Comparison of ENCODE assay signal across 22 cellular contexts in the genomic region with DNA sequence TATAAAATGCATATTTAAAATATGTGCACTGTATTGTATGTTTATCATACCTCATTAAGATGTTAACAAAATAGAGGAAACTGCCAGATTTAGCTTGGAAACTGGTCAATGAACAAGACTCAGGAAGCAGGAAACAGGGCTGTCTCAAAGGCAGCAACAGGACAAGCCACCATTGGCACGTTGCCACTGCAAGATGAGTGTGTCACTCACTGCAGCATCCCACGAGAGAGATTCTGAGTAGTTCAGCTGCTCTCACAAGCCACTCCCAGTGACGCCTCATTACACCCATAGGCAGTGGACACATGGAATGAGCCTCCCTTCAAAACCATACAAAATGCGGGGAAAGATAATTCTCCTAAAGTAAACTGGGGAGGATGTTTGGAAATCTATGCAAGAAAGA.
DNase-seq lines count a peak whose midpoint lies in the region; ATAC-seq and TF ChIP-seq lines count a peak whose summit lies in the region.
"Had no signal": no experiment of that assay in that cellular context is flagged by ENCODE, and none has a peak within 500 bp of the region (broad histone marks: within the 10 kb centered on the region; RNA-seq: fewer than 3 reads in every experiment).

No MANE protein-coding gene starts in this region.

- CTCF ChIA-PET in OCI-LY7 (lab: Charles Lee; ENCODE audit: unreplicated experiment), result no interaction called here

- TF ChIP-seq CTCF in OCI-LY7 (conservative IDR thresholded peaks at IDR 0.05; ENCODE audit: low read length) (no peak), kidney epithelial cell (IDR thresholded peaks at IDR 0.05; ENCODE audit: insufficient read depth, low read length, poor library complexity, severe bottlenecking) (no peak), chondrocyte (IDR thresholded peaks at IDR 0.05) (no peak)

- no peaks in the 10 kb centered on the region for H3K36me3 ChIP-seq in MG63
- H3K36me3 ChIP-seq in OCI-LY7 (ENCODE audit: insufficient read depth, low read length), result no peaks in the 10 kb centered on the region; the same call in 1 of the 2 replicates
- H3K36me3 ChIP-seq in kidney epithelial cell (ENCODE audit: control insufficient read depth, insufficient read depth, low read length), result no peaks in the 10 kb centered on the region
- H3K36me3 ChIP-seq: BE2C, breast epithelium, left ventricle myocardium inferior, tibial artery had no signal

- peaks cover 18% of the 10 kb centered on the region for H3K9me3 Mint-ChIP-seq in chondrocyte (ENCODE audit: low read depth)
- H3K9me3 Mint-ChIP-seq: H9 had no signal

- DNase-seq in Daoy (ENCODE audit: low read depth), result peak; percentile 72
- DNase-seq in MG63, result peak; percentile 59
- DNase-seq in OCI-LY7 (ENCODE audit: low spot score), result peak; percentile 53
- peak; percentile 31 for DNase-seq in kidney epithelial cell (ENCODE audit: low read depth)
- DNase-seq in chondrocyte (ENCODE audit: low spot score), result no peak
- no peak for DNase-seq in nucleus accumbens (lab: John Stamatoyannopoulos, UW)
- DNase-seq: activated CD4-positive, alpha-beta T cell treated with anti-CD3 and anti-CD28 coated beads for 1 hour; BE2C; H9; left ventricle myocardium inferior; NCI-H1092 treated with DMSO at 0.1 percent for 48 hours; NCI-H2227 treated with DMSO at 0.1 percent for 48 hours; stimulated activated CD4-positive, alpha-beta T cell treated with anti-CD3 and anti-CD28 coated beads, Interleukin-15, amount 100 ng/mL, for 24 hours; stimulated activated naive B cell treated with anti-CD40 and anti-IgM and Interleukin-4, amounts not matched to agents 10 μg/mL and 1 μg/mL and 100 μg/mL, for 72 hours; T-helper 9 cell; tibial artery had no signal

- peak overlapping the region; percentile 93 for H3K27ac ChIP-seq in OCI-LY7 (ENCODE audit: low read depth, low read length, poor library complexity, severe bottlenecking)
- H3K27ac ChIP-seq: breast epithelium, left ventricle myocardium inferior, SK-N-MC, tibial artery had no signal

- H3K79me2 ChIP-seq in OCI-LY7 (ENCODE audit: insufficient read depth, low read depth, low read length), result no peaks in the 10 kb centered on the region

- no peak overlapping the region for H3K27ac Mint-ChIP-seq in chondrocyte (ENCODE audit: unreplicated experiment)
- H3K27ac Mint-ChIP-seq: dendritic cell treated with granulocyte-macrophage colony-stimulating factor and Interleukin-4, amounts not matched to agents 40 ng/mL and 50 ng/mL, for 4 days; H9; stimulated activated naive B cell treated with anti-CD40 and anti-IgM and Interleukin-4, amounts not matched to agents 10 μg/mL and 1 μg/mL and 100 μg/mL, for 72 hours had no signal

- H3K9me2 ChIP-seq in OCI-LY7 (ENCODE audit: insufficient read depth, low read length), result no peaks in the 10 kb centered on the region

- H3K4me3 Mint-ChIP-seq in chondrocyte (ENCODE audit: unreplicated experiment), result no peak overlapping the region
- H3K4me3 Mint-ChIP-seq: dendritic cell treated with granulocyte-macrophage colony-stimulating factor and Interleukin-4, amounts not matched to agents 40 ng/mL and 50 ng/mL, for 4 days; H9; stimulated activated naive B cell treated with anti-CD40 and anti-IgM and Interleukin-4, amounts not matched to agents 10 μg/mL and 1 μg/mL and 100 μg/mL, for 72 hours had no signal

- peak overlapping the region; percentile 42 for H3K4me2 ChIP-seq in OCI-LY7 (ENCODE audit: low read length)

- no peaks in the 10 kb centered on the region for H3K27me3 ChIP-seq in MG63
- no peaks in the 10 kb centered on the region for H3K27me3 ChIP-seq in kidney epithelial cell (ENCODE audit: control insufficient read depth, insufficient read depth, low read length)
- H3K27me3 ChIP-seq: BE2C, breast epithelium, tibial artery had no signal

- peak overlapping the region; percentile 94 for H2AFZ ChIP-seq in OCI-LY7 (ENCODE audit: low read length)

- intact Hi-C loops in OCI-LY7 (cut with micrococcal nuclease; ENCODE audit: unreplicated experiment), result loop anchor here (10.0 kb wide), 1 partner anchor 388 kb away; no protein-coding TSS in a partner anchor

- BruUV-seq in OCI-LY7 (replicated peaks; lab: Mats Ljungman, UMichigan), result no TSS peak

- POLR2A ChIA-PET in OCI-LY7 (lab: Charles Lee), result no interaction called here

- no peaks in the 10 kb centered on the region for H3K36me3 Mint-ChIP-seq in chondrocyte (ENCODE audit: low read depth)
- H3K36me3 Mint-ChIP-seq: stimulated activated naive B cell treated with anti-CD40 and anti-IgM and Interleukin-4, amounts not matched to agents 10 μg/mL and 1 μg/mL and 100 μg/mL, for 72 hours had no signal

- H3K4me1 ChIP-seq in OCI-LY7 (ENCODE audit: insufficient read depth, low read length, poor library complexity, severe bottlenecking), result peaks cover 60% of the 10 kb centered on the region
- H3K4me1 ChIP-seq: BE2C, breast epithelium, left ventricle myocardium inferior, tibial artery had no signal

- H4K20me1 ChIP-seq in OCI-LY7 (ENCODE audit: insufficient read depth, low read length), result no peaks in the 10 kb centered on the region

- H3K4me1 Mint-ChIP-seq in chondrocyte (ENCODE audit: low read depth), result peaks cover 8% of the 10 kb centered on the region
- H3K4me1 Mint-ChIP-seq: stimulated activated naive B cell treated with anti-CD40 and anti-IgM and Interleukin-4, amounts not matched to agents 10 μg/mL and 1 μg/mL and 100 μg/mL, for 72 hours had no signal

- ATAC-seq in HG03045 (IDR thresholded peaks at IDR 0.05; ENCODE audit: unreplicated experiment) (no peak), HG02973 (IDR thresholded peaks at IDR 0.05; ENCODE audit: unreplicated experiment) (no peak)
- ATAC-seq: right cardiac atrium; stimulated activated naive B cell treated with anti-CD40 and anti-IgM and Interleukin-4, amounts not matched to agents 10 μg/mL and 1 μg/mL and 100 μg/mL, for 72 hours had no signal

- H3K4me3 ChIP-seq in MG63 (no peak overlapping the region), OCI-LY7 (ENCODE audit: low read depth, low read length, poor library complexity, severe bottlenecking) (no peak overlapping the region), kidney epithelial cell (ENCODE audit: low read depth, low read length) (no peak overlapping the region)
- H3K4me3 ChIP-seq: breast epithelium, left ventricle myocardium inferior, SK-N-MC, tibial artery had no signal

- H3K9me3 ChIP-seq in MG63 (no peaks in the 10 kb centered on the region), OCI-LY7 (ENCODE audit: low read length) (peaks cover 32% of the 10 kb centered on the region; the same call in 1 of the 2 replicates)
- H3K9me3 ChIP-seq: BE2C, breast epithelium, tibial artery had no signal

- no peaks in the 10 kb centered on the region for H3K27me3 Mint-ChIP-seq in chondrocyte (ENCODE audit: low read depth)
- H3K27me3 Mint-ChIP-seq: dendritic cell treated with granulocyte-macrophage colony-stimulating factor and Interleukin-4, amounts not matched to agents 40 ng/mL and 50 ng/mL, for 4 days; stimulated activated naive B cell treated with anti-CD40 and anti-IgM and Interleukin-4, amounts not matched to agents 10 μg/mL and 1 μg/mL and 100 μg/mL, for 72 hours had no signal

Comparison
In these comparisons a context has a peak if more than half of its experiments do, and no peak if none do; other contexts are left out.
1. DNase-seq: peak in Daoy (single experiment), MG63 (single experiment), OCI-LY7 (single experiment) and kidney epithelial cell (single experiment); none in chondrocyte (single experiment) and nucleus accumbens (0 of 56).